14 cellular contexts compared by ENCODE assay signal in the genomic region with DNA sequence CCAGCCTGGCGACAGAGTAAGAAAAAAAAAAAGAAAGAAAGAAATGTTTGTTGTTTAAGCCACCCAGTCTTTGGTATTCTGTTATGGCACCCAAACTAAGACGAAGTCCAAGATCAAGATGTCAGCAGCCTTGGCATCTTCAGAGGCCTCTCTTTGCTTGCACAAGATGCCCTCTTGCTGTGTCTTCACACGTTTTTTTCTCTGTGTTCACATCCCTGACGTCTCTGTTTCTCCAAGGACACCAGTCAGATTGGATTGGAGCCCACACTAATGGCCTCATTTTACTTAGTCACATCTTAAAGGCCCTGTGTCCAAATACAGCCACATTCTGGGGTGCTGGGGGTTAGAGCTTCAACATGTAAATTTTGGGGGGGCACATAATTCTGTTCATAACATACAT.
"Had no signal": no experiment of that assay in that cellular context is flagged by ENCODE, and none has a peak within 500 bp of the region (broad histone marks: within the 10 kb centered on the region; RNA-seq: fewer than 3 reads in every experiment).

No MANE protein-coding gene starts in this region.

- H3K4me1 ChIP-seq: parathyroid adenoma had no signal

- H3K36me3 ChIP-seq: heart left ventricle had no signal

- H2AFZ ChIP-seq: parathyroid adenoma had no signal

- H3K27ac ChIP-seq: heart left ventricle, parathyroid adenoma had no signal

- ATAC-seq: heart left ventricle; left cardiac atrium; stimulated activated memory B cell treated with anti-CD40 and anti-IgM and Interleukin-4, amounts not matched to agents 10 μg/mL and 1 μg/mL and 100 μg/mL, for 72 hours; T-helper 17 cell had no signal

- H3K9ac ChIP-seq: parathyroid adenoma had no signal

- H3K27me3 ChIP-seq: heart left ventricle had no signal

- DNase-seq: activated CD4-positive, alpha-beta T cell treated with anti-CD3 and anti-CD28 coated beads, Interleukin-2, amount 10 ng/mL, durations not matched to agents 24 days and 14 days; activated CD4-positive, CD25-positive, alpha-beta regulatory T cell; activated CD8-positive, alpha-beta memory T cell treated with anti-CD3 and anti-CD28 coated beads for 24 hours; activated naive CD4-positive, alpha-beta T cell; activated naive CD8-positive, alpha-beta T cell treated with anti-CD3 and anti-CD28 coated beads, Interleukin-2, amount 10 ng/mL, durations not matched to agents 7 days and 5 days; erythroblast; heart left ventricle; immature natural killer cell; left cardiac atrium; stimulated activated CD4-positive, alpha-beta T cell treated with anti-CD3 and anti-CD28 coated beads, Interleukin-2, amount 100 ng/mL, for 48 hours; T-helper 17 cell had no signal

- H3K4me3 ChIP-seq: heart left ventricle, lung had no signal
